In genomic region chr16:11233727-11234376, GRCh38 we compare ENCODE assay signal across 9 cellular contexts. TPM values are rescaled to one million over a fixed set of nuclear protein-coding genes. Genes with fewer than 3 reads are reported as not detected.
A peak's percentile ranks its signal among the peaks of the same experiment; 100 is the strongest.
DNase-seq lines count a peak whose midpoint lies in the region; ATAC-seq and TF ChIP-seq lines count a peak whose summit lies in the region.
"Had no signal": no experiment of that assay in that cellular context is flagged by ENCODE, and none has a peak within 500 bp of the region (broad histone marks: within the 10 kb centered on the region; RNA-seq: fewer than 3 reads in every experiment).

No MANE protein-coding gene starts in this region.

- no peak for TF ChIP-seq CTCF in CD8-positive, alpha-beta T cell (IDR thresholded peaks at IDR 0.05)
- no peak for TF ChIP-seq CTCF in RWPE2 (IDR thresholded peaks at IDR 0.05; ENCODE audit: poor library complexity, severe bottlenecking)
- TF ChIP-seq CTCF in CD14-positive monocyte (IDR thresholded peaks at IDR 0.05): no peak

- H3K36me3 ChIP-seq in CD8-positive, alpha-beta T cell (ENCODE audit: insufficient read depth, low read length): no peaks in the 10 kb centered on the region
- no peaks in the 10 kb centered on the region for H3K36me3 ChIP-seq in RWPE2 (ENCODE audit: low read depth)

- H3K27ac Mint-ChIP-seq in CD8-positive, alpha-beta T cell: peak overlapping the region; percentile 94
- peak overlapping the region in 1 of 7 donors; percentile 62 for H3K27ac Mint-ChIP-seq in CD14-positive monocyte

- intact Hi-C loops in CD8-positive, alpha-beta T cell (cut with DNase I, micrococcal nuclease): loop anchor here (1.0 kb wide), 3 partner anchors 9 to 21 kb away; no protein-coding TSS in a partner anchor
- intact Hi-C loops in CD14-positive monocyte (cut with micrococcal nuclease): loop anchor here in 1 of 2 donors (5.0 kb wide), 1 partner anchor 548 kb away; no protein-coding TSS in a partner anchor

- CTCF ChIA-PET in CD8-positive, alpha-beta T cell (lab: Charles Lee): interaction anchor here (1.0 to 1.5 kb wide), 4 partner anchors 12 to 263 kb away, joined by 3 to 4 read pairs (median 3); partner anchors contain the start of gene SOCS1

- peak in 3 of 7 experiments; percentile 55 to 67 (median 65) for DNase-seq in CD8-positive, alpha-beta T cell
- DNase-seq in RWPE2 (ENCODE audit: low spot score) (no peak), HuH-7 (ENCODE audit: low spot score) (no peak), CD14-positive monocyte (ENCODE audit: low spot score) (no peak), HT-29 (ENCODE audit: low spot score) (no peak), middle frontal gyrus (ENCODE audit: extremely low spot score, low spot score) (no peak)
- DNase-seq in activated T-cell treated with anti-CD3 and anti-CD28 coated beads, Interleukin-2, amount 50 U/mL, for 48 hours: peak; percentile 90 to 91
- DNase-seq in stimulated activated CD4-positive, alpha-beta T cell treated with anti-CD3 and anti-CD28 coated beads, Interleukin-12 subunit alpha, Interleukin-12 subunit beta, amount 100 ng/mL, for 4 hours: peak; percentile 66
- DNase-seq: cortex of kidney had no signal

- no peaks in the 10 kb centered on the region for H3K36me3 Mint-ChIP-seq in CD8-positive, alpha-beta T cell
- no peaks in the 10 kb centered on the region for H3K36me3 Mint-ChIP-seq in CD14-positive monocyte

- POLR2A ChIA-PET in CD8-positive, alpha-beta T cell (lab: Charles Lee): interaction anchor here (0.9 to 1.9 kb wide), 3 partner anchors 9 to 22 kb away, joined by 3 to 36 read pairs (median 7); partner anchors contain the start of gene SOCS1

- no peaks in the 10 kb centered on the region for H3K9me3 Mint-ChIP-seq in CD8-positive, alpha-beta T cell
- H3K9me3 Mint-ChIP-seq in CD14-positive monocyte: peaks cover 0 to 3% (median 0%) of the 10 kb centered on the region in 7 donors

- no peaks in the 10 kb centered on the region for H3K9me3 ChIP-seq in CD8-positive, alpha-beta T cell (ENCODE audit: low read length)
- H3K9me3 ChIP-seq in RWPE2 (ENCODE audit: severe bottlenecking): no peaks in the 10 kb centered on the region

- H3K4me3 ChIP-seq in CD8-positive, alpha-beta T cell (ENCODE audit: low read depth, low read length): no peak overlapping the region
- no peak overlapping the region for H3K4me3 ChIP-seq in RWPE2 (ENCODE audit: severe bottlenecking)

- peaks cover 53% of the 10 kb centered on the region for H3K4me1 Mint-ChIP-seq in CD8-positive, alpha-beta T cell (ENCODE audit: low read depth)
- peaks cover 44% of the 10 kb centered on the region for H3K4me1 Mint-ChIP-seq in CD14-positive monocyte

- H3K4me3 Mint-ChIP-seq in CD8-positive, alpha-beta T cell: peak overlapping the region; percentile 63
- H3K4me3 Mint-ChIP-seq in CD14-positive monocyte: peak overlapping the region in 1 of 2 donors; percentile 35

- no peak for ATAC-seq in CD8-positive, alpha-beta T cell
- peak; percentile 41; the same call in 1 of the 3 replicates for ATAC-seq in RWPE2 (ENCODE audit: low read depth)

- no peaks in the 10 kb centered on the region for H3K27me3 ChIP-seq in CD8-positive, alpha-beta T cell (ENCODE audit: insufficient read depth, low read length)
- no peaks in the 10 kb centered on the region for H3K27me3 ChIP-seq in RWPE2 (ENCODE audit: insufficient read depth, poor library complexity, severe bottlenecking)

- no peaks in the 10 kb centered on the region for H3K27me3 Mint-ChIP-seq in CD8-positive, alpha-beta T cell (ENCODE audit: low read depth)
- peaks cover 4 to 12% (median 5%) of the 10 kb centered on the region in 3 donors for H3K27me3 Mint-ChIP-seq in CD14-positive monocyte (ENCODE audit: low read depth in 3 of 3)

- H3K27ac ChIP-seq in CD8-positive, alpha-beta T cell (ENCODE audit: low read depth, low read length): peak overlapping the region; percentile 78
- no peak overlapping the region for H3K27ac ChIP-seq in RWPE2 (ENCODE audit: poor library complexity, severe bottlenecking)

- peaks cover 44% of the 10 kb centered on the region for H3K4me1 ChIP-seq in CD8-positive, alpha-beta T cell (ENCODE audit: insufficient read depth, low read length)
- H3K4me1 ChIP-seq in RWPE2 (ENCODE audit: insufficient read depth, poor library complexity, severe bottlenecking): no peaks in the 10 kb centered on the region

RNA-seq across cellular contexts. Expression of gene SOCS1, which starts 22.2 kb away (rescaled TPM):
- 10 to 100 TPM; 74.5 to 75.6 TPM for total RNA-seq in CD8-positive, alpha-beta T cell
- polyA plus RNA-seq in CD14-positive monocyte: under 1 TPM; 0.13 to 0.35 TPM
- 1.2 and 1.3 TPM in 2 replicates for total RNA-seq in HT-29 (2014; rRNA removed; shearing (Covaris generic))

RNA-seq across cellular contexts. Expression of gene TNP2, which starts 35.3 kb away (rescaled TPM):
- not detected for total RNA-seq in CD8-positive, alpha-beta T cell
- not detected for polyA plus RNA-seq in CD14-positive monocyte
- total RNA-seq in HT-29 (2014; rRNA removed; shearing (Covaris generic)): not detected in 2 replicates

RNA-seq across cellular contexts. Expression of gene PRM3, which starts 39.6 kb away (rescaled TPM):
- total RNA-seq in CD8-positive, alpha-beta T cell: not detected
- not detected for polyA plus RNA-seq in CD14-positive monocyte
- not detected in 2 replicates for total RNA-seq in HT-29 (2014; rRNA removed; shearing (Covaris generic))

RNA-seq across cellular contexts. Expression of gene PRM2, which starts 42.4 kb away (rescaled TPM):
- not detected for total RNA-seq in CD8-positive, alpha-beta T cell
- polyA plus RNA-seq in CD14-positive monocyte: not detected
- total RNA-seq in HT-29 (2014; rRNA removed; shearing (Covaris generic)): not detected in 2 replicates

RNA-seq across cellular contexts. Expression of gene PRM1, which starts 47.3 kb away (rescaled TPM):
- total RNA-seq in CD8-positive, alpha-beta T cell: not detected
- polyA plus RNA-seq in CD14-positive monocyte: not detected
- total RNA-seq in HT-29 (2014; rRNA removed; shearing (Covaris generic)): not detected in 2 replicates

Comparison
In these comparisons a context has a peak if more than half of its experiments do, and no peak if none do; other contexts are left out.
1. DNase-seq: peak in activated T-cell treated with anti-CD3 and anti-CD28 coated beads, Interleukin-2, amount 50 U/mL, for 48 hours (2 of 2) and stimulated activated CD4-positive, alpha-beta T cell treated with anti-CD3 and anti-CD28 coated beads, Interleukin-12 subunit alpha, Interleukin-12 subunit beta, amount 100 ng/mL, for 4 hours (single experiment); none in RWPE2 (single experiment), HuH-7 (single experiment), CD14-positive monocyte (single experiment), HT-29 (single experiment) and middle frontal gyrus (single experiment).
2. RNA of gene SOCS1, which starts 22.2 kb away (total RNA-seq): 74.5 to 75.6 TPM in CD8-positive, alpha-beta T cell; 1.2 to 1.3 TPM in HT-29; every median in the first group is over 10 times any median in the second.